Comparison of ENCODE assay signal across 1 cellular context in the genomic region with DNA sequence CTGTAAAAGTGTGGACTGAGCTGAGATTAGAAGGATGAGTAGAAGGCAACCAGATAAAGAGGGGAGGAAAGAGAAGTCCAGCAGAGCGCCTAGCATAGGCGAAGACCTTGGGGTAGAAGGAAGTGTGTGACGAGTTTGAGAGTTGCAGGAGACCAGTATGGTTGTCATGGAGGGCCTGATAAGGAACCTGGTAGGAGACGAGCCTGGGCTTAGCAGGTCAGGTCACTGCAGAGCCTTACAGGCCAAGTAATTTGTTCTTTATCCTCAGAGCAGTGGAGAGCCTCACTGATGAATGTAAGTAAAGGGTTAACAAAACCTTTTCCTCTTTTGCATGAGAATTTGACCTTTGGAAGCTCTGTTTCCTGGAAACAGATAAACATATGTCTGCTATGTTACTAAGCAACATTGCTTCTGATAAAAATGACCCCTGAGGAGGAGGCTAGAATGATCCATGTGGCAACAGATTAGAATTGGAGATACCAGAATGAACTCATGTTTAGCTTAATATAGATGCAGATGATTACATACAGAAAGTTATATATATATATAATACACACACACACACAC.
TF ChIP-seq lines count a peak whose summit lies in the region.

No MANE protein-coding gene starts in this region.

TF ChIP-seq in HepG2, 621 proteins besides CTCF, POLR2A, EP300 and RAD21 (continued from another document and continues in another):
- TF ChIP-seq, protein P1, sequence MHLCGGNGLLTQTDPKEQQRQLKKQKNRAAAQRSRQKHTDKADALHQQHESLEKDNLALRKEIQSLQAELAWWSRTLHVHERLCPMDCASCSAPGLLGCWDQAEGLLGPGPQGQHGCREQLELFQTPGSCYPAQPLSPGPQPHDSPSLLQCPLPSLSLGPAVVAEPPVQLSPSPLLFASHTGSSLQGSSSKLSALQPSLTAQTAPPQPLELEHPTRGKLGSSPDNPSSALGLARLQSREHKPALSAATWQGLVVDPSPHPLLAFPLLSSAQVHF (CRISPR knock-in tag; IDR thresholded peaks at IDR 0.05): no peak
- TF ChIP-seq, protein P2, sequence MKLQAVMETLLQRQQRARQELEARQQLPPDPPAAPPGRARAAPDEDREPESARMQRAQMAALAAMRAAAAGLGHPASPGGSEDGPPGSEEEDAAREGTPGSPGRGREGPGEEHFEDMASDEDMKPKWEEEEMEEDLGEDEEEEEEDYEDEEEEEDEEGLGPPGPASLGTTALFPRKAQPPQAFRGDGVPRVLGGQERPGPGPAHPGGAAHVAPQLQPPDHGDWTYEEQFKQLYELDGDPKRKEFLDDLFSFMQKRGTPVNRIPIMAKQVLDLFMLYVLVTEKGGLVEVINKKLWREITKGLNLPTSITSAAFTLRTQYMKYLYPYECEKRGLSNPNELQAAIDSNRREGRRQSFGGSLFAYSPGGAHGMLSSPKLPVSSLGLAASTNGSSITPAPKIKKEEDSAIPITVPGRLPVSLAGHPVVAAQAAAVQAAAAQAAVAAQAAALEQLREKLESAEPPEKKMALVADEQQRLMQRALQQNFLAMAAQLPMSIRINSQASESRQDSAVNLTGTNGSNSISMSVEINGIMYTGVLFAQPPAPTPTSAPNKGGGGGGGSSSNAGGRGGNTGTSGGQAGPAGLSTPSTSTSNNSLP (IDR thresholded peaks at IDR 0.05; ENCODE audit: low read depth, low read length): peak; percentile 96
- 0 out of 2 replicates have a peak, but pooled peaks have one; percentile 24 for TF ChIP-seq TSC22D2 (CRISPR knock-in tag; IDR thresholded peaks at IDR 0.05; ENCODE audit: borderline replicate concordance)
- no peak for TF ChIP-seq SNAPC2 (CRISPR knock-in tag; IDR thresholded peaks at IDR 0.05)
- TF ChIP-seq YEATS2 (CRISPR knock-in tag; IDR thresholded peaks at IDR 0.05; ENCODE audit: borderline replicate concordance): peak; percentile 25; the same call in 1 of the 2 replicates
- no peak for TF ChIP-seq ZFP37 (CRISPR knock-in tag; IDR thresholded peaks at IDR 0.05; ENCODE audit: borderline replicate concordance)
- peak; percentile 40 for TF ChIP-seq JARID2 (CRISPR knock-in tag; IDR thresholded peaks at IDR 0.05; ENCODE audit: insufficient replicate concordance)
- no peak for TF ChIP-seq HNRNPL (IDR thresholded peaks at IDR 0.05; ENCODE audit: low read depth, low read length)
- TF ChIP-seq RORA (CRISPR knock-in tag; IDR thresholded peaks at IDR 0.05): no peak
- peak; percentile 70; the same call in 1 of the 2 replicates for TF ChIP-seq ZNF24 (IDR thresholded peaks at IDR 0.05)
- TF ChIP-seq, protein P3, sequence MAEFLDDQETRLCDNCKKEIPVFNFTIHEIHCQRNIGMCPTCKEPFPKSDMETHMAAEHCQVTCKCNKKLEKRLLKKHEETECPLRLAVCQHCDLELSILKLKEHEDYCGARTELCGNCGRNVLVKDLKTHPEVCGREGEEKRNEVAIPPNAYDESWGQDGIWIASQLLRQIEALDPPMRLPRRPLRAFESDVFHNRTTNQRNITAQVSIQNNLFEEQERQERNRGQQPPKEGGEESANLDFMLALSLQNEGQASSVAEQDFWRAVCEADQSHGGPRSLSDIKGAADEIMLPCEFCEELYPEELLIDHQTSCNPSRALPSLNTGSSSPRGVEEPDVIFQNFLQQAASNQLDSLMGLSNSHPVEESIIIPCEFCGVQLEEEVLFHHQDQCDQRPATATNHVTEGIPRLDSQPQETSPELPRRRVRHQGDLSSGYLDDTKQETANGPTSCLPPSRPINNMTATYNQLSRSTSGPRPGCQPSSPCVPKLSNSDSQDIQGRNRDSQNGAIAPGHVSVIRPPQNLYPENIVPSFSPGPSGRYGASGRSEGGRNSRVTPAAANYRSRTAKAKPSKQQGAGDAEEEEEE (CRISPR knock-in tag; IDR thresholded peaks at IDR 0.05; ENCODE audit: borderline replicate concordance): 0 out of 2 replicates have a peak, but pooled peaks have one; percentile 61
- no peak for TF ChIP-seq ZNF484 (CRISPR knock-in tag; IDR thresholded peaks at IDR 0.05; ENCODE audit: borderline replicate concordance, low read depth)
- no peak for TF ChIP-seq RFX5 (IDR thresholded peaks at IDR 0.05; ENCODE audit: low read depth, low read length)
- no peak for TF ChIP-seq MYC (CRISPR knock-in tag; IDR thresholded peaks at IDR 0.05; ENCODE audit: borderline replicate concordance)
- TF ChIP-seq SMC3 (IDR thresholded peaks at IDR 0.05; ENCODE audit: low read length): no peak; the same call in 1 of the 2 replicates
- no peak for TF ChIP-seq NFRKB (IDR thresholded peaks at IDR 0.05)
- TF ChIP-seq, protein P4, sequence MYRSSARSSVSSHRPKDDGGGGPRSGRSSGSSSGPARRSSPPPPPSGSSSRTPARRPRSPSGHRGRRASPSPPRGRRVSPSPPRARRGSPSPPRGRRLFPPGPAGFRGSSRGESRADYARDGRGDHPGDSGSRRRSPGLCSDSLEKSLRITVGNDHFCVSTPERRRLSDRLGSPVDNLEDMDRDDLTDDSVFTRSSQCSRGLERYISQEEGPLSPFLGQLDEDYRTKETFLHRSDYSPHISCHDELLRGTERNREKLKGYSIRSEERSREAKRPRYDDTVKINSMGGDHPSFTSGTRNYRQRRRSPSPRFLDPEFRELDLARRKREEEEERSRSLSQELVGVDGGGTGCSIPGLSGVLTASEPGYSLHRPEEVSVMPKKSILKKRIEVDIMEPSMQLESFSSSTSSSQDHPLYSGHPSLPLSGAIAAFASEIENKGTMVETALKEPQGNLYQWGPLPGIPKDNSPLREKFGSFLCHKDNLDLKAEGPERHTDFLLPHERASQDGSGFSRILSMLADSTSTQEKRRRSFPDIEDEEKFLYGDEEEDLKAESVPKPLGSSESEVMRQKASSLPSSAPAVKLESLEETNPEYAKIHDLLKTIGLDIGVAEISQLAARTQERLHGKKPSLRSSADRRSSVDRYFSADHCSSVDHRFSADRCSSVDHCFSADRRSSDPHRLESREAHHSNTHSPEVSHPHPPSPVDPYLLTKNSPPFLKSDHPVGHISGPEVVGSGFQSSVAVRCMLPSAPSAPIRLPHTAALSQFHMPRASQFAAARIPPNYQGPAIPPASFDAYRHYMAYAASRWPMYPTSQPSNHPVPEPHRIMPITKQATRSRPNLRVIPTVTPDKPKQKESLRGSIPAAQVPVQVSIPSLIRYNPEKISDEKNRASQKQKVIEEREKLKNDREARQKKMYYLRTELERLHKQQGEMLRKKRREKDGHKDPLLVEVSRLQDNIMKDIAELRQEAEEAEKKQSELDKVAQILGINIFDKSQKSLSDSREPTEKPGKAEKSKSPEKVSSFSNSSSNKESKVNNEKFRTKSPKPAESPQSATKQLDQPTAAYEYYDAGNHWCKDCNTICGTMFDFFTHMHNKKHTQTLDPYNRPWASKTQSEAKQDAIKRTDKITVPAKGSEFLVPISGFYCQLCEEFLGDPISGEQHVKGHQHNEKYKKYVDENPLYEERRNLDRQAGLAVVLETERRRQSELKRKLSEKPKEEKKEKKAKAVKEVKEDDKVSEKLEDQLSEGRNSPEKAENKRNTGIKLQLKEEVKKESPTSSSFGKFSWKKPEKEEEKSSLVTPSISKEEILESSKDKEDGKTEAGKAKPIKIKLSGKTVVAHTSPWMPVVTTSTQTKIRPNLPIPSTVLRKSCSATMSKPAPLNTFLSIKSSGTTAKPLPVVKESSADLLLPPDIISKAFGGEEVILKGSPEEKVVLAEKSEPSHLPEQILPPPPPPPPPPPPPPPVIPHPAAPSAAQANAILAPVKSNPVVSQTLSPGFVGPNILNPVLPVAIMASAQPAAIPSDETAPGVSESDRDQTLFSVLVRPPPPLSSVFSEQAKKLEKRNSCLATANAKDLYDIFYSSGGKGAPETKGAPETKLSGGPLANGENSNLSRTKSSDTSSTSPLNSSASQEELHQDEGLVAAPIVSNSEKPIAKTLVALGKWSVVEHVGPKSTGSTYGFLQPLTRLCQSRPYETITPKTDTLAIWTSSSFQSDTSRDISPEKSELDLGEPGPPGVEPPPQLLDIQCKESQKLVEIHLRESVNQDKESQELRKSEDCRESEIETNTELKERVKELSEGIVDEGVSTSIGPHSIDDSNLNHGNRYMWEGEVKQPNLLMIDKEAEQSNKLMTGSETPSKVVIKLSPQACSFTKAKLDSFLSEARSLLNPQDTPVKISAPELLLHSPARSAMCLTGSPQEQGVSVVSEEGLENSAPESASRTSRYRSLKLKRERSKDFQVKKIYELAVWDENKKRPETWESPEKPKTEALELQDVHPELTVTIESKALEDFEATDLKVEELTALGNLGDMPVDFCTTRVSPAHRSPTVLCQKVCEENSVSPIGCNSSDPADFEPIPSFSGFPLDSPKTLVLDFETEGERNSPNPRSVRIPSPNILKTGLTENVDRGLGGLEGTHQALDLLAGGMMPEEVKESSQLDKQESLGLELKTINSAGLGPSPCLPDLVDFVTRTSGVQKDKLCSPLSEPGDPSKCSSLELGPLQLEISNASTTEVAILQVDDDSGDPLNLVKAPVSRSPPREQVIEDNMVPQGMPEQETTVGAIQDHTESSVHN (CRISPR knock-in tag; IDR thresholded peaks at IDR 0.05): no peak
- TF ChIP-seq ZNF501 (CRISPR knock-in tag; IDR thresholded peaks at IDR 0.05): 0 out of 2 replicates have a peak, but pooled peaks have one; percentile 37
- peak; percentile 50 for TF ChIP-seq XRCC5 (optimal IDR thresholded peaks at IDR 0.05; ENCODE audit: low read length)
- TF ChIP-seq HES4 (CRISPR knock-in tag; IDR thresholded peaks at IDR 0.05; ENCODE audit: borderline replicate concordance): no peak
- TF ChIP-seq ZNF44 (CRISPR knock-in tag; IDR thresholded peaks at IDR 0.05): no peak
- no peak for TF ChIP-seq ISX (CRISPR knock-in tag; conservative IDR thresholded peaks at IDR 0.05)
- peak; percentile 78; the same call in 1 of the 2 replicates for TF ChIP-seq ZNF792 (CRISPR knock-in tag; IDR thresholded peaks at IDR 0.05)
- peak; percentile 49 for TF ChIP-seq ZNF614 (CRISPR knock-in tag; IDR thresholded peaks at IDR 0.05; ENCODE audit: borderline replicate concordance)
- no peak for TF ChIP-seq HNRNPH1 (optimal IDR thresholded peaks at IDR 0.05; ENCODE audit: low read depth, low read length)
- TF ChIP-seq, protein P5, sequence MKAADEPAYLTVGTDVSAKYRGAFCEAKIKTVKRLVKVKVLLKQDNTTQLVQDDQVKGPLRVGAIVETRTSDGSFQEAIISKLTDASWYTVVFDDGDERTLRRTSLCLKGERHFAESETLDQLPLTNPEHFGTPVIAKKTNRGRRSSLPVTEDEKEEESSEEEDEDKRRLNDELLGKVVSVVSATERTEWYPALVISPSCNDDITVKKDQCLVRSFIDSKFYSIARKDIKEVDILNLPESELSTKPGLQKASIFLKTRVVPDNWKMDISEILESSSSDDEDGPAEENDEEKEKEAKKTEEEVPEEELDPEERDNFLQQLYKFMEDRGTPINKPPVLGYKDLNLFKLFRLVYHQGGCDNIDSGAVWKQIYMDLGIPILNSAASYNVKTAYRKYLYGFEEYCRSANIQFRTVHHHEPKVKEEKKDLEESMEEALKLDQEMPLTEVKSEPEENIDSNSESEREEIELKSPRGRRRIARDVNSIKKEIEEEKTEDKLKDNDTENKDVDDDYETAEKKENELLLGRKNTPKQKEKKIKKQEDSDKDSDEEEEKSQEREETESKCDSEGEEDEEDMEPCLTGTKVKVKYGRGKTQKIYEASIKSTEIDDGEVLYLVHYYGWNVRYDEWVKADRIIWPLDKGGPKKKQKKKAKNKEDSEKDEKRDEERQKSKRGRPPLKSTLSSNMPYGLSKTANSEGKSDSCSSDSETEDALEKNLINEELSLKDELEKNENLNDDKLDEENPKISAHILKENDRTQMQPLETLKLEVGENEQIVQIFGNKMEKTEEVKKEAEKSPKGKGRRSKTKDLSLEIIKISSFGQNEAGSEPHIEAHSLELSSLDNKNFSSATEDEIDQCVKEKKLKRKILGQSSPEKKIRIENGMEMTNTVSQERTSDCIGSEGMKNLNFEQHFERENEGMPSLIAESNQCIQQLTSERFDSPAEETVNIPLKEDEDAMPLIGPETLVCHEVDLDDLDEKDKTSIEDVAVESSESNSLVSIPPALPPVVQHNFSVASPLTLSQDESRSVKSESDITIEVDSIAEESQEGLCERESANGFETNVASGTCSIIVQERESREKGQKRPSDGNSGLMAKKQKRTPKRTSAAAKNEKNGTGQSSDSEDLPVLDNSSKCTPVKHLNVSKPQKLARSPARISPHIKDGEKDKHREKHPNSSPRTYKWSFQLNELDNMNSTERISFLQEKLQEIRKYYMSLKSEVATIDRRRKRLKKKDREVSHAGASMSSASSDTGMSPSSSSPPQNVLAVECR (CRISPR knock-in tag; IDR thresholded peaks at IDR 0.05; ENCODE audit: borderline replicate concordance): peak; percentile 27; the same call in 1 of the 2 replicates
- no peak for TF ChIP-seq ZNF891 (CRISPR knock-in tag; IDR thresholded peaks at IDR 0.05)
- TF ChIP-seq SP140L (CRISPR knock-in tag; IDR thresholded peaks at IDR 0.05; ENCODE audit: borderline replicate concordance): peak; percentile 63; the same call in 1 of the 2 replicates
- TF ChIP-seq MBNL3 (CRISPR knock-in tag; conservative IDR thresholded peaks at IDR 0.05): no peak
- TF ChIP-seq NR2F1 (CRISPR knock-in tag; IDR thresholded peaks at IDR 0.05): peak; percentile 77 to 80
- 0 out of 2 replicates have a peak, but pooled peaks have one; percentile 37 for TF ChIP-seq MED1 (CRISPR knock-in tag; IDR thresholded peaks at IDR 0.05)
- TF ChIP-seq EHMT2 (IDR thresholded peaks at IDR 0.05; ENCODE audit: borderline replicate concordance, low read depth, low read length): peak; percentile 55; the same call in 1 of the 2 replicates
- TF ChIP-seq ZSCAN9 (CRISPR knock-in tag; IDR thresholded peaks at IDR 0.05; ENCODE audit: borderline replicate concordance): no peak
- TF ChIP-seq, protein P6, sequence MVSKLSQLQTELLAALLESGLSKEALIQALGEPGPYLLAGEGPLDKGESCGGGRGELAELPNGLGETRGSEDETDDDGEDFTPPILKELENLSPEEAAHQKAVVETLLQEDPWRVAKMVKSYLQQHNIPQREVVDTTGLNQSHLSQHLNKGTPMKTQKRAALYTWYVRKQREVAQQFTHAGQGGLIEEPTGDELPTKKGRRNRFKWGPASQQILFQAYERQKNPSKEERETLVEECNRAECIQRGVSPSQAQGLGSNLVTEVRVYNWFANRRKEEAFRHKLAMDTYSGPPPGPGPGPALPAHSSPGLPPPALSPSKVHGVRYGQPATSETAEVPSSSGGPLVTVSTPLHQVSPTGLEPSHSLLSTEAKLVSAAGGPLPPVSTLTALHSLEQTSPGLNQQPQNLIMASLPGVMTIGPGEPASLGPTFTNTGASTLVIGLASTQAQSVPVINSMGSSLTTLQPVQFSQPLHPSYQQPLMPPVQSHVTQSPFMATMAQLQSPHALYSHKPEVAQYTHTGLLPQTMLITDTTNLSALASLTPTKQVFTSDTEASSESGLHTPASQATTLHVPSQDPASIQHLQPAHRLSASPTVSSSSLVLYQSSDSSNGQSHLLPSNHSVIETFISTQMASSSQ (IDR thresholded peaks at IDR 0.05; ENCODE audit: low read depth): no peak
- TF ChIP-seq, protein P6 (CRISPR knock-in tag; IDR thresholded peaks at IDR 0.05; ENCODE audit: borderline replicate concordance): no peak; the same call in 1 of the 2 replicates
